8 cellular contexts compared by ENCODE assay signal in the genomic region with DNA sequence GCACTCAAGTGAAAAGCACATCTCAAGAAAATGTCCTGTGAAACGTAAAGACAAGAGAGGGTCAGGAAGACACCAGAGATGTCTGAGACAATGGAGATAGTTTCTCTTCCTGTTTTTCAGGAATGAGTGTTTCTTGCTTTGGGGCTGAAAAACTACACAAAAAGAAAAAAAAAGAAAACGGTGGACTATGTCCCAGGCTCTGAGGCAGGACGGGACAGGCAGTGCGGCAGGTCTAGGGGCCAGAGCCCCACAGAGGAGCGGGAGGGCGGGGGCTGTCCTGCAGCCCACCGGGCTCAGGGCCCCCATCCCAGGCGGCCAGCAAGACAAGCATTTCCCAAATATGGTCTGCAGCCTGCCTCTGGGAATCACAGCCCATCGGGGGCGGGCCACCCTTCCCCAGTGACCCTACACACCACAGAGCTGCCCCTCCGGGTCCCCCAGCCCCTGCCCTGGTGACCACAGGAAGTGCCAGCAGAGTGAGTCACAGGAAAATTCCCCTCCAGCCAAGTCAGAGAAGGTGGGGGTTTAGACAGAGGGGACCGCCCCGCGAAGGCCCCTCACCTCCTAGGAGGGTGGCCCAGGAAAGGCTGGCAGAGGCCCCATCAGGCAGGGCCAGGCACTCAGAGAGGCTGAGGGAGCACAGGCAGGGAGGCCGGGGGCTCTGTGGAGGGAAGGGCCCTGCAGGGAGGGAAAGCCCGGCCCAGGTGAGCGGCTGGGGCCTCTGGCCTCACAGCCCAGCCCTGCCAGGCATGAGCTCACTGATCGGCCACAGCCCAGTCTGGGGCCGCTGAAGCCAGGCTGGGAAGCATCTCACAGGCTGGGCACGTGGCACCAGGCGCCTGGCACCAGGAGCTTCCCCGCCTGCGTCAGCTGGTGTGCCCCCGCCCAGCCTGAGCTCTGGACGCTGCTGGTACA. TPM values are rescaled to one million over a fixed set of nuclear protein-coding genes. Genes with fewer than 3 reads are reported as not detected.
DNase-seq lines count a peak whose midpoint lies in the region; ATAC-seq and TF ChIP-seq lines count a peak whose summit lies in the region.

No MANE protein-coding gene starts in this region.

- no peaks in the 10 kb centered on the region for H3K36me3 Mint-ChIP-seq in T-helper 17 cell (ENCODE audit: low read depth)

- H3K27me3 ChIP-seq in body of pancreas, result no peaks in the 10 kb centered on the region
- H3K27me3 ChIP-seq in iPS-15b (ENCODE audit: control insufficient read depth, insufficient read depth, low read length), result no peaks in the 10 kb centered on the region

- 37 to 64% methylated on average over 7 to 24 of the region's 25 CpGs for WGBS in body of pancreas, 2 donors

- TF ChIP-seq CTCF in body of pancreas (IDR thresholded peaks at IDR 0.05), result no peak

- DNase-seq in EH (ENCODE audit: low read depth), result peak; percentile 99
- peak; percentile 88 for DNase-seq in HPDE6-E6E7 (ENCODE audit: extremely low spot score)
- peak; percentile 93 to 96 (median 94) for DNase-seq in body of pancreas
- DNase-seq in skeletal muscle cell (ENCODE audit: low read depth), result peak; percentile 93
- no peak for DNase-seq in T-helper 17 cell
- no peak for DNase-seq in stimulated activated CD4-positive, alpha-beta T cell treated with anti-CD3 and anti-CD28 coated beads, Interleukin-1b, Interleukin-23, amount 100 ng/mL, for 48 hours

- ATAC-seq in body of pancreas (peak; percentile 86), T-helper 17 cell (no peak), HG03097 (IDR thresholded peaks at IDR 0.05; ENCODE audit: low FRiP score, unreplicated experiment) (no peak)

- peaks cover 0 to 8% of the 10 kb centered on the region in 2 donors for H3K36me3 ChIP-seq in body of pancreas (replicated peaks in 1 of 2; ENCODE audit: insufficient read depth in 1 of 2, low read depth in 2 of 2)
- peaks cover 32% of the 10 kb centered on the region for H3K36me3 ChIP-seq in iPS-15b (ENCODE audit: control insufficient read depth, insufficient read depth, low read length)

- peak overlapping the region; percentile 79 to 99 (median 99) for H3K27ac ChIP-seq in body of pancreas

- H3K27me3 Mint-ChIP-seq in T-helper 17 cell, result peaks cover 10% of the 10 kb centered on the region

- H3K4me1 Mint-ChIP-seq in T-helper 17 cell, result peaks cover 13% of the 10 kb centered on the region

- intact Hi-C loops in body of pancreas (cut with DNase I), result no loop called here

- H3K4me3 ChIP-seq in body of pancreas (no peak overlapping the region), iPS-15b (ENCODE audit: low read depth, low read length) (no peak overlapping the region), skeletal muscle cell (ENCODE audit: low read depth, low read length) (no peak overlapping the region)

- H3K9ac ChIP-seq in iPS-15b (ENCODE audit: low read depth, low read length), result peak overlapping the region; percentile 70

- peak; percentile 37 to 67 (median 65) for TF ChIP-seq POLR2A in body of pancreas (IDR thresholded peaks at IDR 0.05)

- no peak overlapping the region for H3K27ac Mint-ChIP-seq in T-helper 17 cell

- H3K9me3 ChIP-seq in body of pancreas (no peaks in the 10 kb centered on the region), iPS-15b (ENCODE audit: control insufficient read depth, insufficient read depth, low read length) (no peaks in the 10 kb centered on the region), T-helper 17 cell (ENCODE audit: control insufficient read depth, low read length, poor library complexity, severe bottlenecking) (no peaks in the 10 kb centered on the region)

- H3K4me3 Mint-ChIP-seq in T-helper 17 cell, result no peak overlapping the region

- H3K4me1 ChIP-seq in body of pancreas (peaks cover 74% of the 10 kb centered on the region), iPS-15b (ENCODE audit: control insufficient read depth, insufficient read depth, low read length) (peaks cover 4% of the 10 kb centered on the region)

RNA-seq across cellular contexts. Expression of gene BCAR1, which starts 6.3 kb away (rescaled TPM):
- total RNA-seq in body of pancreas (10 to 100 TPM; 61.0 to 72.8 TPM), T-helper 17 cell (under 1 TPM in 1 of 2 donors, not detected in 1; 0.50 TPM)

RNA-seq across cellular contexts. Expression of gene CTRB1, which starts 26.3 kb away (rescaled TPM):
- over 10,000 TPM; 14,932 to 20,352 TPM for total RNA-seq in body of pancreas
- total RNA-seq in T-helper 17 cell, result not detected

RNA-seq across cellular contexts. Expression of gene CTRB2, which starts 38.1 kb away (rescaled TPM):
- over 10,000 TPM; 18,538 to 32,261 TPM for total RNA-seq in body of pancreas
- total RNA-seq in T-helper 17 cell, result not detected

Comparison
In these comparisons a context has a peak if more than half of its experiments do, and no peak if none do; other contexts are left out.
1. DNase-seq: peak in EH (single experiment), HPDE6-E6E7 (single experiment), body of pancreas (4 of 4) and skeletal muscle cell (single experiment); none in T-helper 17 cell (0 of 3) and stimulated activated CD4-positive, alpha-beta T cell treated with anti-CD3 and anti-CD28 coated beads, Interleukin-1b, Interleukin-23, amount 100 ng/mL, for 48 hours (single experiment).
2. RNA of gene BCAR1, which starts 6.3 kb away (total RNA-seq): 61.0 to 72.8 TPM in body of pancreas; 0.50 TPM in T-helper 17 cell; every median in the first group is over 10 times any median in the second.
3. RNA of gene CTRB1, which starts 26.3 kb away (total RNA-seq): 14,932 to 20,352 TPM in body of pancreas; not detected in T-helper 17 cell; every median in the first group is over 1,000 times any median in the second.
4. RNA of gene CTRB2, which starts 38.1 kb away (total RNA-seq): 18,538 to 32,261 TPM in body of pancreas; not detected in T-helper 17 cell; every median in the first group is over 1,000 times any median in the second.